12 cellular contexts compared by ENCODE assay signal in genomic region chr11:114178656-114179055, GRCh38.
DNase-seq lines count a peak whose midpoint lies in the region; ATAC-seq and TF ChIP-seq lines count a peak whose summit lies in the region.
"Had no signal": no experiment of that assay in that cellular context is flagged by ENCODE, and none has a peak within 500 bp of the region (broad histone marks: within the 10 kb centered on the region; RNA-seq: fewer than 3 reads in every experiment).

No MANE protein-coding gene starts in this region.

- DNase-seq in Peyer's patch = peak in 1 of 3 donors; percentile 45
- DNase-seq in suprapubic skin (ENCODE audit: low spot score in 2 of 2) = no peak
- DNase-seq in amniotic stem cell (lab: John Stamatoyannopoulos, UW) = no peak
- DNase-seq in NCI-H128 (lab: John Stamatoyannopoulos, UW; ENCODE audit: unreplicated experiment) = no peak
- DNase-seq: activated gamma-delta T cell; effector CD4-positive, alpha-beta T cell; NCI-H526; stimulated activated CD4-positive, alpha-beta T cell treated with anti-CD3 and anti-CD28 coated beads, Interleukin-2, amount 100 ng/mL, for 24 hours had no signal

- 100% methylated on average over 1 of the region's 1 CpG for WGBS in suprapubic skin

- H3K9me3 ChIP-seq in Peyer's patch (no peaks in the 10 kb centered on the region), muscle layer of duodenum (ENCODE audit: control insufficient read depth in 1 of 2, low read length in 2 of 2) (no peaks in the 10 kb centered on the region), suprapubic skin (no peaks in the 10 kb centered on the region)

- TF ChIP-seq EP300 in suprapubic skin (IDR thresholded peaks at IDR 0.05) = no peak

- H3K36me3 ChIP-seq in Peyer's patch (no peaks in the 10 kb centered on the region), muscle layer of duodenum (ENCODE audit: control insufficient read depth in 1 of 2, insufficient read depth in 2 of 2, low read length in 2 of 2) (no peaks in the 10 kb centered on the region), suprapubic skin (no peaks in the 10 kb centered on the region)

- no peak for TF ChIP-seq CTCF in Peyer's patch (IDR thresholded peaks at IDR 0.05)
- no peak for TF ChIP-seq CTCF in suprapubic skin (IDR thresholded peaks at IDR 0.05)

- no peak overlapping the region for H3K4me3 ChIP-seq in Peyer's patch
- peak overlapping the region in 1 of 2 donors; percentile 15 for H3K4me3 ChIP-seq in muscle layer of duodenum (ENCODE audit: low read depth in 1 of 2, low read length in 2 of 2)
- H3K4me3 ChIP-seq in suprapubic skin = no peak overlapping the region

- peaks cover 17 to 85% (median 39%) of the 10 kb centered on the region in 4 donors for H3K4me1 ChIP-seq in Peyer's patch
- peaks cover 27 to 33% of the 10 kb centered on the region in 2 donors for H3K4me1 ChIP-seq in muscle layer of duodenum (ENCODE audit: control insufficient read depth in 1 of 2, insufficient read depth in 2 of 2, low read length in 2 of 2)
- H3K4me1 ChIP-seq in suprapubic skin = peaks cover 93% of the 10 kb centered on the region

- no peak for ATAC-seq in GM18861 (IDR thresholded peaks at IDR 0.05; ENCODE audit: unreplicated experiment)

- TF ChIP-seq POLR2A in Peyer's patch (IDR thresholded peaks at IDR 0.05) = no peak
- no peak for TF ChIP-seq POLR2A in suprapubic skin (IDR thresholded peaks at IDR 0.05)

- H3K27me3 ChIP-seq in Peyer's patch = no peaks in the 10 kb centered on the region
- H3K27me3 ChIP-seq in muscle layer of duodenum (ENCODE audit: low read depth, low read length) = no peaks in the 10 kb centered on the region
- H3K27me3 ChIP-seq in suprapubic skin = no peaks in the 10 kb centered on the region

- H3K27ac ChIP-seq in Peyer's patch (peak overlapping the region; percentile 81 to 94 (median 90)), cingulate gyrus (ENCODE audit: low read depth, low read length) (peak overlapping the region; percentile 98), muscle layer of duodenum (ENCODE audit: low read length) (peak overlapping the region; percentile 87), suprapubic skin (peak overlapping the region; percentile 98)
- H3K27ac ChIP-seq: HL-60 had no signal
